ENCODE assay signal across 4 cellular contexts in the genomic region with DNA sequence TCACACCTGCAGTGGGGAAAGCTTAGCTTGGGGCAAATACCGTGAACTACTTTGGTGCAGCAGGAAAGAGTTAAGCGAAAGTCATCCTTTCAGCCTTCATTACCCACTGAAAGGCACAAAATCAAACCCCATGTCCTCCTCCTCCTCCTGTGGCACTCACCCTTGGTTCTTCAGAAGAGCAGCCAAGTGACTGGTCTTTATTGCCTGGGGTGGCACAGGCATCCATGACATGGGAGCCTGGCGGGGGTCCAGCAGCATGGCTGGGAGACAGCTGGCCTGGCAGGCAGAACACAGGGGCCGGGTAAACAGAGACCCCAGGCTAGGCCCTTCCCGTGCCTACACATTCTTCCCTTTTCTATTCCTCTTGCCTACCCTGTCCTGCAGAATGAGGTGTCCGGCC. TPM values are rescaled to one million over a fixed set of nuclear protein-coding genes. Genes with fewer than 3 reads are reported as not detected.
"Had no signal": no experiment of that assay in that cellular context is flagged by ENCODE, and none has a peak within 500 bp of the region (broad histone marks: within the 10 kb centered on the region; RNA-seq: fewer than 3 reads in every experiment).

No MANE protein-coding gene starts in this region.

RNA-seq across cellular contexts. Expression of a gene that starts 19.6 kb away (rescaled TPM):
- total RNA-seq: dermis microvascular lymphatic vessel endothelial cell, gastrocnemius medialis, right atrium auricular region, skeletal muscle tissue had no signal
